10 cellular contexts compared by ENCODE assay signal in the genomic region with DNA sequence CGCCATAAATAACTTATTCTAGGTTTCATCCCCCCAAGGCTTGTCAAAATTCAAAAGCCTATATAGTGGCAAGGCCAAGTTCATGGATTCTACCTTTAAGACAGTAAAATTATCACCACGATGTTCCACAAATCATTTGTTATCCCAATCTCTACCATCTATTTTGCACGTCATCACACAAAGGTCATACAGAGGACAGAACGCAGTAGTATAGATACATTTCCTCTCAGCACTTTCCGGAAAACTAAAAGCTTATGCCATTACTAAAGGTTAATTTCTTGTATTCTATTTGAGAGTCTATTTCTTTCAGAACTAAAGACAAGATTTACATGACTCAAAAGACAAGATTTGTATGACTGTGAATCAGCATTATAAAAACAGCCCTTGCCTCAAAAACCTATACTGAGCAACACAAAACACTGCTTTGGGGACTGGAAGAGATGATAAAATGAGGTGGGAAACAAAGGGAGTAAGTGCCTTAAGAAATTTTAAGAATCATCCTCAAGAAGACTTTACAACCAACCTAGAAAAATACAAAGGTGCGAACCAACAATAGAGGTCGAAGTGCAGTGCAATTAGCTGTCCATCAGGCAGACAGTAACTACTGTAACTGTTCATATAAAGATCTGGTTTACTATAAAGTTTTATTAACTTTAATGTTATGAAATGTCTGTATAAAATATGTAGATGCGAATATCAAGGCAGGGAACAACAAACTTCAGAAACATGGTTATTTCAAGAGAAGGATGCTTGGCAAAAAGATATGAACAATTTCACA. TPM values are rescaled to one million over a fixed set of nuclear protein-coding genes. Genes with fewer than 3 reads are reported as not detected.
A peak's percentile ranks its signal among the peaks of the same experiment; 100 is the strongest.
DNase-seq lines count a peak whose midpoint lies in the region; ATAC-seq, FAIRE-seq and TF ChIP-seq lines count a peak whose summit lies in the region.
"Had no signal": no experiment of that assay in that cellular context is flagged by ENCODE, and none has a peak within 500 bp of the region (broad histone marks: within the 10 kb centered on the region; RNA-seq: fewer than 3 reads in every experiment).

No MANE protein-coding gene starts in this region.

- FAIRE-seq in GM19239 (lab: Jason Lieb, UNC): peak; percentile 87

- DNase-seq in GM19239 (ENCODE audit: insufficient read length, low spot score): no peak
- peak in 3 of 5 experiments; percentile 12 to 85 (median 61) for DNase-seq in T-helper 2 cell
- peak; percentile 53 to 62 (median 58) for DNase-seq in effector memory CD8-positive, alpha-beta T cell
- DNase-seq in neural crest cell (ENCODE audit: low read depth, low spot score): no peak
- DNase-seq in NAMALWA (ENCODE audit: low spot score): no peak
- DNase-seq: NCI-H2081 treated with DMSO at 0.1 percent for 48 hours, testis had no signal

- H3K4me3 Mint-ChIP-seq in effector memory CD8-positive, alpha-beta T cell: no peak overlapping the region
- peak overlapping the region; percentile 1 for H3K4me3 Mint-ChIP-seq in neural crest cell

- no peak for TF ChIP-seq CTCF in neural crest cell (conservative IDR thresholded peaks at IDR 0.05)

- H3K4me1 Mint-ChIP-seq in effector memory CD8-positive, alpha-beta T cell (ENCODE audit: low read depth in 2 of 2): peaks cover 58 to 78% of the 10 kb centered on the region in 2 donors
- peaks cover 56% of the 10 kb centered on the region for H3K4me1 Mint-ChIP-seq in neural crest cell

- peak; percentile 77 for ATAC-seq in effector memory CD8-positive, alpha-beta T cell (replicated peaks)
- ATAC-seq in HG03442 (IDR thresholded peaks at IDR 0.05; ENCODE audit: unreplicated experiment): no peak
- no peak for ATAC-seq in GM18858 (IDR thresholded peaks at IDR 0.05; ENCODE audit: unreplicated experiment)
- no peak for ATAC-seq in HG03378 (IDR thresholded peaks at IDR 0.05; ENCODE audit: unreplicated experiment)

- no peaks in the 10 kb centered on the region for H3K27me3 Mint-ChIP-seq in effector memory CD8-positive, alpha-beta T cell
- H3K27me3 Mint-ChIP-seq in neural crest cell (ENCODE audit: low read depth): no peaks in the 10 kb centered on the region

- H3K9me3 Mint-ChIP-seq in effector memory CD8-positive, alpha-beta T cell: no peaks in the 10 kb centered on the region
- H3K9me3 Mint-ChIP-seq in neural crest cell: no peaks in the 10 kb centered on the region

- peaks cover 57% of the 10 kb centered on the region for H3K36me3 Mint-ChIP-seq in effector memory CD8-positive, alpha-beta T cell (ENCODE audit: insufficient read depth)
- peaks cover 12% of the 10 kb centered on the region for H3K36me3 Mint-ChIP-seq in neural crest cell (ENCODE audit: low read depth)

- peak overlapping the region in 1 of 2 donors; percentile 94 for H3K27ac Mint-ChIP-seq in effector memory CD8-positive, alpha-beta T cell
- no peak overlapping the region for H3K27ac Mint-ChIP-seq in neural crest cell (ENCODE audit: unreplicated experiment)

RNA-seq across cellular contexts. Expression of gene UBE2D3, which starts 7.6 kb away (rescaled TPM):
- total RNA-seq in neural crest cell: 312 and 330 TPM in 2 replicates

RNA-seq across cellular contexts. Expression of gene CISD2, which starts 49.0 kb away (rescaled TPM):
- 42.8 and 43.2 TPM in 2 replicates for total RNA-seq in neural crest cell

RNA-seq across cellular contexts. Expression of gene MANBA, which starts 59.0 kb away (rescaled TPM):
- total RNA-seq in neural crest cell: 18.4 and 19.5 TPM in 2 replicates

Comparison
In these comparisons a context has a peak if more than half of its experiments do, and no peak if none do; other contexts are left out.
1. DNase-seq: peak in T-helper 2 cell (3 of 5) and effector memory CD8-positive, alpha-beta T cell (3 of 3); none in GM19239 (single experiment), neural crest cell (single experiment) and NAMALWA (single experiment).